In genomic region chr2:234111523-234111922, GRCh38 we compare ENCODE assay signal across 19 cellular contexts.
DNase-seq lines count a peak whose midpoint lies in the region; ATAC-seq and TF ChIP-seq lines count a peak whose summit lies in the region.
"Had no signal": no experiment of that assay in that cellular context is flagged by ENCODE, and none has a peak within 500 bp of the region (broad histone marks: within the 10 kb centered on the region; RNA-seq: fewer than 3 reads in every experiment).

No MANE protein-coding gene starts in this region.

- H3K36me3 ChIP-seq in endodermal cell (ENCODE audit: control insufficient read depth, insufficient read depth, low read length), result no peaks in the 10 kb centered on the region
- H3K36me3 ChIP-seq: gastrocnemius medialis had no signal

- no peaks in the 10 kb centered on the region for H3K4me1 ChIP-seq in endodermal cell (ENCODE audit: control insufficient read depth, insufficient read depth, low read length)
- H3K4me1 ChIP-seq: gastrocnemius medialis, psoas muscle had no signal

- no peak overlapping the region for H3K27ac Mint-ChIP-seq in endodermal cell
- no peak overlapping the region for H3K27ac Mint-ChIP-seq in activated CD8-positive, alpha-beta memory T cell treated with anti-CD3 and anti-CD28 coated beads, Interleukin-2, amount 10 ng/mL, durations not matched to agents 7 days and 5 days
- H3K27ac Mint-ChIP-seq: T-helper 1 cell treated with Interleukin-12 subunit alpha and Interleukin-12 subunit beta and Interleukin-4 antibody, amounts not matched to agents 30 μg/mL and 1 μg/mL, for 36 hours had no signal

- H3K4me1 Mint-ChIP-seq in endodermal cell, result no peaks in the 10 kb centered on the region
- H3K4me1 Mint-ChIP-seq in activated CD8-positive, alpha-beta memory T cell treated with anti-CD3 and anti-CD28 coated beads, Interleukin-2, amount 10 ng/mL, durations not matched to agents 7 days and 5 days, result no peaks in the 10 kb centered on the region

- DNase-seq in AG10803 (ENCODE audit: low read depth) (peak; percentile 33), HPDE6-E6E7 (ENCODE audit: extremely low spot score) (peak; percentile 87), SW480 (ENCODE audit: low spot score) (peak; percentile 58), iris pigment epithelial cell (ENCODE audit: low read depth) (peak; percentile 6), iPS-NIHi11 (ENCODE audit: low spot score) (no peak), endodermal cell (no peak), OCI-M2 (lab: John Stamatoyannopoulos, UW; ENCODE audit: unreplicated experiment) (no peak)
- no peak for DNase-seq in activated CD8-positive, alpha-beta memory T cell treated with anti-CD3 and anti-CD28 coated beads, Interleukin-2, amount 10 ng/mL, durations not matched to agents 7 days and 5 days
- DNase-seq: activated CD4-positive, alpha-beta T cell treated with anti-CD3 and anti-CD28 coated beads for 48 hours; aorta; gastrocnemius medialis; H7; islet precursor cell; NCI-H2227 treated with DMSO at 0.1 percent for 48 hours; OCI-M1; psoas muscle; stimulated activated CD4-positive, alpha-beta T cell treated with anti-CD3 and anti-CD28 coated beads, Interleukin-1b, Interleukin-23, amount 100 ng/mL, for 48 hours had no signal

- H3K27ac ChIP-seq in endodermal cell (ENCODE audit: low read depth, low read length), result no peak overlapping the region
- H3K27ac ChIP-seq: gastrocnemius medialis, psoas muscle had no signal

- CTCF ChIA-PET in activated CD8-positive, alpha-beta memory T cell treated with anti-CD3 and anti-CD28 coated beads, Interleukin-2, amount 10 ng/mL, durations not matched to agents 7 days and 5 days (lab: Charles Lee), result interaction anchor here (1.2 kb wide), 1 partner anchor 24 kb away, joined by 3 read pairs; no protein-coding TSS in a partner anchor

- H3K4me3 ChIP-seq in AG10803 (ENCODE audit: low read length), result no peak overlapping the region
- no peak overlapping the region for H3K4me3 ChIP-seq in endodermal cell (ENCODE audit: low read length)
- H3K4me3 ChIP-seq: BLaER1, gastrocnemius medialis, psoas muscle had no signal

- TF ChIP-seq CTCF in AG10803 (conservative IDR thresholded peaks at IDR 0.05; ENCODE audit: low read length), result no peak
- TF ChIP-seq CTCF in endodermal cell (conservative IDR thresholded peaks at IDR 0.05), result no peak

- H3K9ac ChIP-seq in endodermal cell (ENCODE audit: extremely low read depth, low read length, poor library complexity, severe bottlenecking), result no peak overlapping the region
- H3K9ac ChIP-seq: BLaER1 had no signal

- H3K27me3 Mint-ChIP-seq in endodermal cell (ENCODE audit: insufficient read depth), result no peaks in the 10 kb centered on the region
- peaks cover 22% of the 10 kb centered on the region for H3K27me3 Mint-ChIP-seq in activated CD8-positive, alpha-beta memory T cell treated with anti-CD3 and anti-CD28 coated beads, Interleukin-2, amount 10 ng/mL, durations not matched to agents 7 days and 5 days

- H3K9me3 Mint-ChIP-seq in endodermal cell, result peaks cover 4% of the 10 kb centered on the region
- no peaks in the 10 kb centered on the region for H3K9me3 Mint-ChIP-seq in activated CD8-positive, alpha-beta memory T cell treated with anti-CD3 and anti-CD28 coated beads, Interleukin-2, amount 10 ng/mL, durations not matched to agents 7 days and 5 days (ENCODE audit: low read depth)
- H3K9me3 Mint-ChIP-seq: T-helper 1 cell treated with Interleukin-12 subunit alpha and Interleukin-12 subunit beta and Interleukin-4 antibody, amounts not matched to agents 30 μg/mL and 1 μg/mL, for 36 hours had no signal

- no peaks in the 10 kb centered on the region for H3K27me3 ChIP-seq in endodermal cell (ENCODE audit: control insufficient read depth, insufficient read depth, low read length, poor library complexity, severe bottlenecking)
- H3K27me3 ChIP-seq: BLaER1, gastrocnemius medialis had no signal

- ATAC-seq in activated CD8-positive, alpha-beta memory T cell treated with anti-CD3 and anti-CD28 coated beads, Interleukin-2, amount 10 ng/mL, durations not matched to agents 7 days and 5 days, result no peak
- ATAC-seq: gastrocnemius medialis, psoas muscle had no signal

- no peaks in the 10 kb centered on the region for H3K9me3 ChIP-seq in endodermal cell (ENCODE audit: control insufficient read depth, low read length)
- H3K9me3 ChIP-seq: gastrocnemius medialis, psoas muscle had no signal

- no peaks in the 10 kb centered on the region for H3K36me3 Mint-ChIP-seq in endodermal cell (ENCODE audit: low read depth)
- H3K36me3 Mint-ChIP-seq in activated CD8-positive, alpha-beta memory T cell treated with anti-CD3 and anti-CD28 coated beads, Interleukin-2, amount 10 ng/mL, durations not matched to agents 7 days and 5 days, result no peaks in the 10 kb centered on the region

- WGBS in endodermal cell (ENCODE audit: insufficient coverage in 1 of 2, insufficient read length in 1 of 2), 2 experiments, result 93% methylated on average over 1 of the region's 1 CpG; no CpG with 5 or more reads in 1 of the 2 experiments

- H3K4me3 Mint-ChIP-seq in endodermal cell, result no peak overlapping the region
- no peak overlapping the region for H3K4me3 Mint-ChIP-seq in activated CD8-positive, alpha-beta memory T cell treated with anti-CD3 and anti-CD28 coated beads, Interleukin-2, amount 10 ng/mL, durations not matched to agents 7 days and 5 days
- H3K4me3 Mint-ChIP-seq: T-helper 1 cell treated with Interleukin-12 subunit alpha and Interleukin-12 subunit beta and Interleukin-4 antibody, amounts not matched to agents 30 μg/mL and 1 μg/mL, for 36 hours had no signal

Comparison
In these comparisons a context has a peak if more than half of its experiments do, and no peak if none do; other contexts are left out.
1. DNase-seq: peak in AG10803 (single experiment), HPDE6-E6E7 (single experiment), SW480 (single experiment) and iris pigment epithelial cell (single experiment); none in iPS-NIHi11 (single experiment), endodermal cell (single experiment), activated CD8-positive, alpha-beta memory T cell treated with anti-CD3 and anti-CD28 coated beads, Interleukin-2, amount 10 ng/mL, durations not matched to agents 7 days and 5 days (single experiment) and OCI-M2 (single experiment).